In genomic region chr1:151968058-151968457, GRCh38 we compare ENCODE assay signal across 8 cellular contexts. TPM values are rescaled to one million over a fixed set of nuclear protein-coding genes. Genes with fewer than 3 reads are reported as not detected.
DNase-seq lines count a peak whose midpoint lies in the region; ATAC-seq and TF ChIP-seq lines count a peak whose summit lies in the region.

No MANE protein-coding gene starts in this region.

- no peak overlapping the region for H3K4me2 ChIP-seq in hepatocyte

- H4K20me1 ChIP-seq in hepatocyte (ENCODE audit: insufficient read depth, poor library complexity, severe bottlenecking), result no peaks in the 10 kb centered on the region

- no peaks in the 10 kb centered on the region for H3K79me2 ChIP-seq in hepatocyte

- H3K4me3 ChIP-seq in AG10803 (ENCODE audit: low read length) (no peak overlapping the region), Peyer's patch (no peak overlapping the region), hepatocyte (no peak overlapping the region)

- H3K4me1 ChIP-seq in Peyer's patch, result peaks cover 0 to 16% (median 0%) of the 10 kb centered on the region in 4 donors
- peaks cover 20% of the 10 kb centered on the region for H3K4me1 ChIP-seq in hepatocyte (ENCODE audit: insufficient read depth)

- DNase-seq in AG10803 (ENCODE audit: low read depth) (peak; percentile 52), H4 (ENCODE audit: low spot score) (peak; percentile 57), Peyer's patch (peak; percentile 39 to 76 (median 57)), hepatocyte (ENCODE audit: low spot score) (peak; percentile 61), NCI-H146 (lab: John Stamatoyannopoulos, UW) (no peak)
- DNase-seq in activated naive CD4-positive, alpha-beta T cell treated with anti-CD3 and anti-CD28 coated beads, Interleukin-2, amount 50 U/mL, for 16 hours, result peak; percentile 34
- peak; percentile 29 for DNase-seq in stimulated activated CD8-positive, alpha-beta memory T cell treated with anti-CD3 and anti-CD28 coated beads, Interleukin-12 subunit alpha, Interleukin-12 subunit beta, amount 100 ng/mL, for 1 hour (ENCODE audit: low read depth)

- H3K27me3 ChIP-seq in Peyer's patch (no peaks in the 10 kb centered on the region), hepatocyte (no peaks in the 10 kb centered on the region)

- peak; percentile 86 for TF ChIP-seq CTCF in AG10803 (conservative IDR thresholded peaks at IDR 0.05; ENCODE audit: low read length)
- TF ChIP-seq CTCF in Peyer's patch (IDR thresholded peaks at IDR 0.05), result peak; percentile 35 to 96 (median 83)
- TF ChIP-seq CTCF in hepatocyte (IDR thresholded peaks at IDR 0.05; ENCODE audit: poor library complexity), result peak; percentile 66

- 51% methylated on average over 4 of the region's 4 CpGs for WGBS in hepatocyte (ENCODE audit: low lambda C conversion rate, missing lambda C conversion rate)

- no peak for TF ChIP-seq POLR2A in Peyer's patch (IDR thresholded peaks at IDR 0.05)

- H3K9me3 ChIP-seq in Peyer's patch (no peaks in the 10 kb centered on the region), hepatocyte (ENCODE audit: low read depth) (no peaks in the 10 kb centered on the region)

- no peak overlapping the region for H3K27ac ChIP-seq in Peyer's patch
- H3K27ac ChIP-seq in hepatocyte, result no peak overlapping the region

- H3K36me3 ChIP-seq in Peyer's patch (no peaks in the 10 kb centered on the region), hepatocyte (replicated peaks; ENCODE audit: insufficient read depth, low read depth) (no peaks in the 10 kb centered on the region)

- H3K9me2 ChIP-seq in hepatocyte (replicated peaks; ENCODE audit: insufficient read depth), result no peaks in the 10 kb centered on the region

- no peak overlapping the region for H2AFZ ChIP-seq in hepatocyte

- ATAC-seq in GM18870 (IDR thresholded peaks at IDR 0.05; ENCODE audit: unreplicated experiment), result no peak

RNA-seq across cellular contexts. Expression of gene S100A10, which starts 25.6 kb away (rescaled TPM):
- total RNA-seq in H4 (2014; rRNA removed; shearing (Covaris generic)), result 58.6 and 87.8 TPM in 2 replicates
- total RNA-seq in Peyer's patch (100 to 1,000 TPM in 3 of 4 donors, 10 to 100 TPM in 1; 90.0 to 223 (median 154) TPM), hepatocyte (408 and 485 TPM in 2 replicates)
- 3,367 and 3,493 TPM in 2 replicates for polyA plus RNA-seq in hepatocyte

RNA-seq across cellular contexts. Expression of gene THEM4, which starts 58.7 kb away (rescaled TPM):
- 9.3 and 11.3 TPM in 2 replicates for total RNA-seq in H4 (2014; rRNA removed; shearing (Covaris generic))
- 10 to 100 TPM in 3 of 4 donors, 1 to 10 TPM in 1; 9.1 to 45.2 (median 14.6) TPM for total RNA-seq in Peyer's patch
- 18.6 and 24.8 TPM in 2 replicates for total RNA-seq in hepatocyte
- polyA plus RNA-seq in hepatocyte, result 20.2 and 25.2 TPM in 2 replicates
